ENCODE assay signal across 1 cellular context in genomic region chr1:202057335-202057704, GRCh38. TPM values are rescaled to one million over a fixed set of nuclear protein-coding genes. Genes with fewer than 3 reads are reported as not detected.
"Had no signal": no experiment of that assay in that cellular context is flagged by ENCODE, and none has a peak within 500 bp of the region (broad histone marks: within the 10 kb centered on the region; RNA-seq: fewer than 3 reads in every experiment).

No MANE protein-coding gene starts in this region.

RNA-seq across cellular contexts. Expression of gene ELF3, which starts 46.9 kb away (rescaled TPM):
- total RNA-seq: myocyte had no signal
